In the genomic region with DNA sequence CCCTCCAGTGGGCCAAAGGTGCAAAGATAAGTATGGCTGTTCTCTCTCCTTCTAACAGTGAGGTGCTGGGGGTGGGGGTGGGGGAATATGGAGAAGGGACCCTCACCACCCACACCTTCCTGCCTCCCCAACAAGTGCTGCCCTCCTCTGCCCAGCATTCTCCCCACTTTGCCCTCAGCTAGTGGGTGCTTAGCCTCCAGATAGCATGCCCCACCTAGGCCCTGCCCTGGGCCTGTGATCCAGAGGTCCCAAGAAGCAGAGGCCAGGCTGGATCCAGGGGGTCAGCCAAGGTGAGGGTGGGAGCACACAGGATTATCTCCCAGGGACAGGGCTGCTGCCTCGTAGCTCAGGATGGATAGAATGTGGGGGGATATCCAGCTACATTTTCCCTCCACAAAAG, we compare ENCODE assay signal across 11 cellular contexts. TPM values are rescaled to one million over a fixed set of nuclear protein-coding genes. Genes with fewer than 3 reads are reported as not detected.
DNase-seq lines count a peak whose midpoint lies in the region; ATAC-seq, FAIRE-seq and TF ChIP-seq lines count a peak whose summit lies in the region.
"Had no signal": no experiment of that assay in that cellular context is flagged by ENCODE, and none has a peak within 500 bp of the region (broad histone marks: within the 10 kb centered on the region; RNA-seq: fewer than 3 reads in every experiment).

No MANE protein-coding gene starts in this region.

- intact Hi-C loops in kidney (cut with DNase I): no loop called here

- no peaks in the 10 kb centered on the region for H3K27me3 ChIP-seq in adipocyte (replicated peaks; ENCODE audit: control insufficient read depth, insufficient read depth, low read length)
- no peaks in the 10 kb centered on the region for H3K27me3 ChIP-seq in thoracic aorta (replicated peaks; ENCODE audit: insufficient read depth)

- H3K4me1 ChIP-seq in adipocyte (ENCODE audit: control insufficient read depth, insufficient read depth, low read length) (peaks cover 53% of the 10 kb centered on the region), kidney (ENCODE audit: control insufficient read depth in 1 of 2, insufficient read depth in 1 of 2, low read depth in 1 of 2, low read length in 2 of 2) (peaks cover 4 to 14% of the 10 kb centered on the region in 2 donors), thoracic aorta (ENCODE audit: control insufficient read depth in 1 of 2, low read depth in 2 of 2) (peaks cover 14 to 26% of the 10 kb centered on the region in 2 donors)

- H3K27ac ChIP-seq in kidney (ENCODE audit: low read depth in 2 of 2, low read length in 2 of 2): no peak overlapping the region
- H3K27ac ChIP-seq in thoracic aorta: no peak overlapping the region

- H3K36me3 ChIP-seq in adipocyte (ENCODE audit: control insufficient read depth, insufficient read depth, low read length, severe bottlenecking) (peaks cover 4% of the 10 kb centered on the region), kidney (ENCODE audit: control insufficient read depth in 1 of 2, insufficient read depth in 2 of 2, low read length in 2 of 2) (no peaks in the 10 kb centered on the region), thoracic aorta (no peaks in the 10 kb centered on the region)

- H3K9ac ChIP-seq in adipocyte (ENCODE audit: low read length) (peak overlapping the region; percentile 86), kidney (ENCODE audit: low read length in 2 of 2) (peak overlapping the region in 1 of 2 donors; percentile 46)

- H3K9me3 Mint-ChIP-seq in activated CD8-positive, alpha-beta memory T cell treated with anti-CD3 and anti-CD28 coated beads, Interleukin-2, amount 10 ng/mL, durations not matched to agents 7 days and 5 days (ENCODE audit: low read depth): no peaks in the 10 kb centered on the region

- no peaks in the 10 kb centered on the region for H3K36me3 Mint-ChIP-seq in activated CD8-positive, alpha-beta memory T cell treated with anti-CD3 and anti-CD28 coated beads, Interleukin-2, amount 10 ng/mL, durations not matched to agents 7 days and 5 days

- peak overlapping the region; percentile 84 for H3K4me3 Mint-ChIP-seq in activated CD8-positive, alpha-beta memory T cell treated with anti-CD3 and anti-CD28 coated beads, Interleukin-2, amount 10 ng/mL, durations not matched to agents 7 days and 5 days

- no peak for FAIRE-seq in kidney (lab: Jason Lieb, UNC)

- no peaks in the 10 kb centered on the region for H3K9me3 ChIP-seq in adipocyte (ENCODE audit: control insufficient read depth, low read length)
- H3K9me3 ChIP-seq in kidney (ENCODE audit: control insufficient read depth in 1 of 2, low read length in 2 of 2): no peaks in the 10 kb centered on the region
- no peaks in the 10 kb centered on the region for H3K9me3 ChIP-seq in thoracic aorta

- H3K4me1 Mint-ChIP-seq in activated CD8-positive, alpha-beta memory T cell treated with anti-CD3 and anti-CD28 coated beads, Interleukin-2, amount 10 ng/mL, durations not matched to agents 7 days and 5 days: peaks cover 27% of the 10 kb centered on the region

- TF ChIP-seq CTCF in kidney (IDR thresholded peaks at IDR 0.05; ENCODE audit: borderline replicate concordance, extremely low read depth, insufficient read depth) (no peak), thoracic aorta (IDR thresholded peaks at IDR 0.05) (no peak)

- H3K4me3 ChIP-seq in adipocyte (ENCODE audit: low read length) (peak overlapping the region; percentile 87), kidney (ENCODE audit: low read length in 2 of 2) (no peak overlapping the region), thoracic aorta (peak overlapping the region; percentile 76)

- no peak for DNase-seq in activated CD8-positive, alpha-beta memory T cell treated with anti-CD3 and anti-CD28 coated beads, Interleukin-2, amount 10 ng/mL, durations not matched to agents 7 days and 5 days
- DNase-seq in activated CD8-positive, alpha-beta memory T cell treated with anti-CD3 and anti-CD28 coated beads, Interleukin-2, amount 50 U/mL, for 48 hours: no peak
- DNase-seq in adipocyte (ENCODE audit: low read depth): no peak
- peak; percentile 51 for DNase-seq in kidney
- DNase-seq in thoracic aorta (ENCODE audit: low spot score): no peak
- DNase-seq in NCI-H2196 treated with DMSO at 0.1 percent for 48 hours (lab: John Stamatoyannopoulos, UW; ENCODE audit: unreplicated experiment): no peak
- DNase-seq in NK-92 (lab: John Stamatoyannopoulos, UW; ENCODE audit: unreplicated experiment): no peak
- DNase-seq: activated effector memory CD4-positive, alpha-beta T cell treated with Interleukin-2 at 50 U/mL for 16 hours; AML-193 had no signal

- no peak overlapping the region for H3K27ac Mint-ChIP-seq in activated CD8-positive, alpha-beta memory T cell treated with anti-CD3 and anti-CD28 coated beads, Interleukin-2, amount 10 ng/mL, durations not matched to agents 7 days and 5 days

- no peaks in the 10 kb centered on the region for H3K27me3 Mint-ChIP-seq in activated CD8-positive, alpha-beta memory T cell treated with anti-CD3 and anti-CD28 coated beads, Interleukin-2, amount 10 ng/mL, durations not matched to agents 7 days and 5 days

- no peak for ATAC-seq in activated CD8-positive, alpha-beta memory T cell treated with anti-CD3 and anti-CD28 coated beads, Interleukin-2, amount 10 ng/mL, durations not matched to agents 7 days and 5 days
- no peak for ATAC-seq in thoracic aorta (ENCODE audit: insufficient number of reproducible peaks, low FRiP score, low read depth)
- no peak for ATAC-seq in GM19463 (IDR thresholded peaks at IDR 0.05; ENCODE audit: unreplicated experiment)

- CTCF ChIA-PET in activated CD8-positive, alpha-beta memory T cell treated with anti-CD3 and anti-CD28 coated beads, Interleukin-2, amount 10 ng/mL, durations not matched to agents 7 days and 5 days (lab: Charles Lee): interaction anchor here (1.0 to 8.0 kb wide), 7 partner anchors 9 to 203 kb away, joined by 3 to 80 read pairs (median 4); a partner anchor contains a TSS

RNA-seq across cellular contexts. Expression of a gene that starts 1.2 kb away (rescaled TPM):
- total RNA-seq in activated CD8-positive, alpha-beta memory T cell treated with anti-CD3 and anti-CD28 coated beads, Interleukin-2, amount 10 ng/mL, durations not matched to agents 7 days and 5 days: 10 to 100 TPM; 32.5 to 37.0 TPM
- 26.3 TPM for total RNA-seq in kidney
- 31.8 TPM for polyA plus RNA-seq in kidney (ENCODE audit: insufficient read depth, low read depth, low replicate concordance)
- 10 to 100 TPM in 1 of 2 donors, 1 to 10 TPM in 1; 7.8 to 20.4 TPM for total RNA-seq in thoracic aorta

RNA-seq across cellular contexts. Expression of a gene that starts 14.9 kb away (rescaled TPM):
- under 1 TPM in 1 of 2 experiments, not detected in 1; 0.18 TPM for total RNA-seq in activated CD8-positive, alpha-beta memory T cell treated with anti-CD3 and anti-CD28 coated beads, Interleukin-2, amount 10 ng/mL, durations not matched to agents 7 days and 5 days
- 3.4 TPM for total RNA-seq in kidney
- 3.8 TPM for polyA plus RNA-seq in kidney (ENCODE audit: insufficient read depth, low read depth, low replicate concordance)
- under 1 TPM in 1 of 2 donors, not detected in 1; 0.27 TPM for total RNA-seq in thoracic aorta
- total RNA-seq: mesenteric fat pad had no signal

RNA-seq across cellular contexts. Expression of a gene that starts 20.2 kb away (rescaled TPM):
- 10 to 100 TPM; 76.5 to 76.8 TPM for total RNA-seq in activated CD8-positive, alpha-beta memory T cell treated with anti-CD3 and anti-CD28 coated beads, Interleukin-2, amount 10 ng/mL, durations not matched to agents 7 days and 5 days
- 99.8 TPM for total RNA-seq in kidney
- 56.2 TPM for polyA plus RNA-seq in kidney (ENCODE audit: insufficient read depth, low read depth, low replicate concordance)
- 100 to 1,000 TPM in 1 of 2 donors, 10 to 100 TPM in 1; 97.2 to 114 TPM for total RNA-seq in thoracic aorta

RNA-seq across cellular contexts. Expression of a gene that starts 29.7 kb away (rescaled TPM):
- total RNA-seq in activated CD8-positive, alpha-beta memory T cell treated with anti-CD3 and anti-CD28 coated beads, Interleukin-2, amount 10 ng/mL, durations not matched to agents 7 days and 5 days: 100 to 1,000 TPM; 194 to 312 TPM
- total RNA-seq in kidney (40.3 TPM), thoracic aorta (10 to 100 TPM; 28.4 to 41.8 TPM)
- 24.1 TPM for polyA plus RNA-seq in kidney (ENCODE audit: insufficient read depth, low read depth, low replicate concordance)

RNA-seq across cellular contexts. Expression of a gene that starts 33.9 kb away (rescaled TPM):
- not detected for total RNA-seq in activated CD8-positive, alpha-beta memory T cell treated with anti-CD3 and anti-CD28 coated beads, Interleukin-2, amount 10 ng/mL, durations not matched to agents 7 days and 5 days
- total RNA-seq in kidney (18.9 TPM), thoracic aorta (1 to 10 TPM; 4.6 to 6.5 TPM)
- polyA plus RNA-seq in kidney (ENCODE audit: insufficient read depth, low read depth, low replicate concordance): 8.7 TPM

Comparison
In these comparisons a context has a peak if more than half of its experiments do, and no peak if none do; other contexts are left out.
1. H3K4me3 ChIP-seq: peak in adipocyte (single experiment) and thoracic aorta (single experiment); none in kidney (0 of 2).